In the genomic region with DNA sequence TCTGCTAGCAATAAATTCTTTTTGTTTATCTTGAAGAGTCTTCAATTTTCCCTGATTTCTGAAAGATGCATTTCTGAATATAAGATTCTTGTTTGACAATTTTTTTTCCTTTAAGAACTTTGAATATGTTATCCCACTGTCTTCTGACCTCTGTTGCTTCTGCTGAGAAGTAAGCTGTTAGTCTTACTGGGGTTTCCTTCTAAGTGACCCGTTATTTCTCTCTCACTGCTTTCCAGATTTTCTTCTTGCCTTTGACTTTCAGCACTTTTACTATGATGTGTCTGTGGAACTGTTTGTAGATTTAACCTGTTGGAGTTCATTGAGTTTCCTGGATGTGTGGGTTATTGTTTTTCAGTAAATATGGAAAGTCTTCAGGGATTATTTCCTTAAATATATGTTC, we compare ENCODE assay signal across 8 cellular contexts.
"Had no signal": no experiment of that assay in that cellular context is flagged by ENCODE, and none has a peak within 500 bp of the region (broad histone marks: within the 10 kb centered on the region; RNA-seq: fewer than 3 reads in every experiment).

No MANE protein-coding gene starts in this region.

- H2AFZ ChIP-seq: GM23338 had no signal

- H3K4me3 Mint-ChIP-seq: GM23338, H9 had no signal

- FAIRE-seq: H1, H54, HTR-8/SVneo had no signal

- H3K4me2 ChIP-seq: GM23338 had no signal

- H3K27ac Mint-ChIP-seq: GM23338, H9, IgD-negative memory B cell had no signal

- DNase-seq: H9, HCEC 1CT, KG1 had no signal

- ATAC-seq: GM23338 had no signal

- H3K4me1 Mint-ChIP-seq: H9, IgD-negative memory B cell had no signal

- H3K4me3 ChIP-seq: GM23338 had no signal
